In the genomic region with DNA sequence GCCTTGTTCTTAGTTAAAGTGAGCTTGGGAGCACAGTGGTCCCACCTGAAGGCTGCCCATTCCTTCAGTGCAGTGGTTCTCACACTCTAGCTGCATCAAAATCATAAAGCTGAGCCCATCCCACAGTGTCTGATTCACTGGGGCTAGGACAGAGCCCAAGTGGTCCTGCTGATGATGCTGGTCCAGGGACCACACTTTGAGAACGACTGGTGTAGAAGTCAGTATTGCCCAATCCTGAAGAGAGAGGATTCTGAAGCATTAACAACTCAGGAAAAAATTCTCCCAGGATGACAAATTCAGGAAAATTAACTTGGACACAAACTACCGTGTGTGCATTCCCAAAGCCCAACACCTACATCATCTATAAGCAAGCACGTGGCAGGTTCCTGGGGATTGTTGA, we compare ENCODE assay signal across 17 cellular contexts.
DNase-seq lines count a peak whose midpoint lies in the region; TF ChIP-seq lines count a peak whose summit lies in the region.
"Had no signal": no experiment of that assay in that cellular context is flagged by ENCODE, and none has a peak within 500 bp of the region (broad histone marks: within the 10 kb centered on the region; RNA-seq: fewer than 3 reads in every experiment).

No MANE protein-coding gene starts in this region.

- H3K27me3 Mint-ChIP-seq in activated CD4-positive, alpha-beta T cell treated with anti-CD3 and anti-CD28 coated beads, Interleukin-2, amount 10 ng/mL, durations not matched to agents 24 days and 14 days, result peaks cover 8% of the 10 kb centered on the region

- H3K4me1 ChIP-seq in Karpas-422 (ENCODE audit: low read length) (no peaks in the 10 kb centered on the region), esophagus muscularis mucosa (no peaks in the 10 kb centered on the region)
- H3K4me1 ChIP-seq: A549; BLaER1 treated with 17β-estradiol and CSF1 and Interleukin-3, amounts not matched to agents 10 nM and 100 nM had no signal

- H3K4me1 Mint-ChIP-seq in activated CD4-positive, alpha-beta T cell treated with anti-CD3 and anti-CD28 coated beads, Interleukin-2, amount 10 ng/mL, durations not matched to agents 24 days and 14 days, result no peaks in the 10 kb centered on the region
- H3K4me1 Mint-ChIP-seq: B cell, H9 had no signal

- no peak overlapping the region for H3K27ac Mint-ChIP-seq in activated CD4-positive, alpha-beta T cell treated with anti-CD3 and anti-CD28 coated beads, Interleukin-2, amount 10 ng/mL, durations not matched to agents 24 days and 14 days
- H3K27ac Mint-ChIP-seq: B cell; CD8-positive, alpha-beta T cell; H9 had no signal

- no peak for TF ChIP-seq EP300 in esophagus muscularis mucosa (IDR thresholded peaks at IDR 0.05)

- no peak overlapping the region for H3K4me3 ChIP-seq in Karpas-422 (ENCODE audit: low read length)
- H3K4me3 ChIP-seq in esophagus muscularis mucosa, result no peak overlapping the region
- H3K4me3 ChIP-seq: A549; BLaER1 treated with 17β-estradiol and CSF1 and Interleukin-3, amounts not matched to agents 10 nM and 100 nM had no signal

- no peaks in the 10 kb centered on the region for H4K20me1 ChIP-seq in Karpas-422 (ENCODE audit: insufficient read depth, low read depth, low read length)
- H4K20me1 ChIP-seq: BLaER1 treated with 17β-estradiol and CSF1 and Interleukin-3, amounts not matched to agents 10 nM and 100 nM had no signal

- H3K27me3 ChIP-seq in Karpas-422 (ENCODE audit: low read length) (no peaks in the 10 kb centered on the region), esophagus muscularis mucosa (peaks cover 0 to 17% (median 0%) of the 10 kb centered on the region in 4 donors)
- H3K27me3 ChIP-seq: BLaER1 treated with 17β-estradiol and CSF1 and Interleukin-3, amounts not matched to agents 10 nM and 100 nM had no signal

- TF ChIP-seq CTCF in esophagus muscularis mucosa (IDR thresholded peaks at IDR 0.05), result no peak

- no peaks in the 10 kb centered on the region for H3K36me3 Mint-ChIP-seq in activated CD4-positive, alpha-beta T cell treated with anti-CD3 and anti-CD28 coated beads, Interleukin-2, amount 10 ng/mL, durations not matched to agents 24 days and 14 days (ENCODE audit: low read depth)
- H3K36me3 Mint-ChIP-seq: CD8-positive, alpha-beta T cell had no signal

- no peaks in the 10 kb centered on the region for H3K9me3 ChIP-seq in Karpas-422 (ENCODE audit: low read length)
- H3K9me3 ChIP-seq in esophagus muscularis mucosa, result peaks cover 0 to 11% (median 0%) of the 10 kb centered on the region in 4 donors
- H3K9me3 ChIP-seq: A549; BLaER1 treated with 17β-estradiol and CSF1 and Interleukin-3, amounts not matched to agents 10 nM and 100 nM had no signal

- no peaks in the 10 kb centered on the region for H3K9me3 Mint-ChIP-seq in activated CD4-positive, alpha-beta T cell treated with anti-CD3 and anti-CD28 coated beads, Interleukin-2, amount 10 ng/mL, durations not matched to agents 24 days and 14 days
- H3K9me3 Mint-ChIP-seq: CD8-positive, alpha-beta T cell had no signal

- intact Hi-C loops in activated CD4-positive, alpha-beta T cell treated with anti-CD3 and anti-CD28 coated beads, Interleukin-2, amount 10 ng/mL, durations not matched to agents 24 days and 14 days (cut with micrococcal nuclease), result no loop called here
- intact Hi-C loops in esophagus muscularis mucosa (cut with DNase I), result no loop called here

- 84% methylated on average over 3 of the region's 3 CpGs for WGBS in esophagus muscularis mucosa

- no peak overlapping the region for H3K4me2 ChIP-seq in Karpas-422 (ENCODE audit: low read depth, low read length, poor library complexity, severe bottlenecking)
- H3K4me2 ChIP-seq: A549; BLaER1 treated with 17β-estradiol and CSF1 and Interleukin-3, amounts not matched to agents 10 nM and 100 nM had no signal

- H3K27ac ChIP-seq in Karpas-422 (ENCODE audit: low read length) (no peak overlapping the region), esophagus muscularis mucosa (replicated peaks in 1 of 4) (no peak overlapping the region)
- H3K27ac ChIP-seq: 22Rv1; A549; BLaER1 treated with 17β-estradiol and CSF1 and Interleukin-3, amounts not matched to agents 10 nM and 100 nM had no signal

- no peak overlapping the region for H3K9ac ChIP-seq in Karpas-422 (ENCODE audit: low read length)
- H3K9ac ChIP-seq: BLaER1 treated with 17β-estradiol and CSF1 and Interleukin-3, amounts not matched to agents 10 nM and 100 nM had no signal

- DNase-seq in activated CD4-positive, alpha-beta T cell treated with anti-CD3 and anti-CD28 coated beads, Interleukin-2, amount 10 ng/mL, durations not matched to agents 24 days and 14 days, result peak; percentile 38
- no peak for DNase-seq in activated CD4-positive, alpha-beta T cell treated with anti-CD3 and anti-CD28 coated beads for 4 hours
- DNase-seq in Karpas-422 (peak; percentile 28), esophagus muscularis mucosa (ENCODE audit: extremely low spot score) (peak; percentile 39), NCI-H2029 (lab: John Stamatoyannopoulos, UW) (no peak), epidermal melanocyte (ENCODE audit: insufficient read length, low spot score) (no peak)
- DNase-seq in NK-92 treated with Interleukin-12 subunit alpha and Interleukin-12 subunit beta, amount 100 ng/mL, for 24 hours (lab: John Stamatoyannopoulos, UW), result no peak
- DNase-seq: Calu3; CD8-positive, alpha-beta T cell; DMS79 treated with DMSO at 0.1 percent for 48 hours; GF-D8; H9; KG1 had no signal

- H2AFZ ChIP-seq in Karpas-422 (ENCODE audit: low read length), result no peak overlapping the region

- no peak overlapping the region for H3K4me3 Mint-ChIP-seq in activated CD4-positive, alpha-beta T cell treated with anti-CD3 and anti-CD28 coated beads, Interleukin-2, amount 10 ng/mL, durations not matched to agents 24 days and 14 days
- H3K4me3 Mint-ChIP-seq: B cell; CD8-positive, alpha-beta T cell; H9 had no signal

- H3K36me3 ChIP-seq in Karpas-422 (ENCODE audit: insufficient read depth, low read length), result no peaks in the 10 kb centered on the region
- H3K36me3 ChIP-seq in esophagus muscularis mucosa, result no peaks in the 10 kb centered on the region
- H3K36me3 ChIP-seq: BLaER1 treated with 17β-estradiol and CSF1 and Interleukin-3, amounts not matched to agents 10 nM and 100 nM had no signal

- no peaks in the 10 kb centered on the region for H3K9me2 ChIP-seq in Karpas-422 (replicated peaks; ENCODE audit: insufficient read depth, low read length)

- no peak for TF ChIP-seq POLR2A in esophagus muscularis mucosa (IDR thresholded peaks at IDR 0.05; ENCODE audit: low read depth)

- H3K79me2 ChIP-seq in Karpas-422 (ENCODE audit: low read length), result no peaks in the 10 kb centered on the region

Comparison
In these comparisons a context has a peak if more than half of its experiments do, and no peak if none do; other contexts are left out.
1. DNase-seq: peak in activated CD4-positive, alpha-beta T cell treated with anti-CD3 and anti-CD28 coated beads, Interleukin-2, amount 10 ng/mL, durations not matched to agents 24 days and 14 days (single experiment), Karpas-422 (single experiment) and esophagus muscularis mucosa (single experiment); none in activated CD4-positive, alpha-beta T cell treated with anti-CD3 and anti-CD28 coated beads for 4 hours (0 of 2), NCI-H2029 (single experiment), NK-92 treated with Interleukin-12 subunit alpha and Interleukin-12 subunit beta, amount 100 ng/mL, for 24 hours (single experiment) and epidermal melanocyte (single experiment).